ENCODE assay signal across 26 cellular contexts in genomic region chr17:3982113-3982512, GRCh38.
"Had no signal": no experiment of that assay in that cellular context is flagged by ENCODE, and none has a peak within 500 bp of the region (broad histone marks: within the 10 kb centered on the region; RNA-seq: fewer than 3 reads in every experiment).

No MANE protein-coding gene starts in this region.

- H3K9me3 Mint-ChIP-seq: activated CD4-positive, alpha-beta memory T cell treated with anti-CD3 and anti-CD28 coated beads for 36 hours; activated naive CD4-positive, alpha-beta T cell treated with anti-CD3 and anti-CD28 coated beads for 36 hours; activated T-cell treated with anti-CD3 and anti-CD28 coated beads, Interleukin-2, amount 50 U/mL, for 72 hours; immature natural killer cell; natural killer cell treated with Interleukin-12 subunit alpha and Interleukin-12 subunit beta and Interleukin-15 and Interleukin-18, amount 100 ng/mL, for 72 hours; stimulated activated naive CD8-positive, alpha-beta T cell treated with anti-CD3 and anti-CD28 coated beads, Interleukin-15, Interleukin-2, amounts not matched to agents 100 ng/mL and 50 ng/mL, for 24 hours had no signal

- H3K27ac ChIP-seq: dorsolateral prefrontal cortex, esophagus muscularis mucosa, hepatocyte, left ventricle myocardium inferior, neutrophil, pancreas, psoas muscle, thyroid gland had no signal

- H3K36me3 ChIP-seq: esophagus muscularis mucosa, left ventricle myocardium inferior, neutrophil, pancreas, thyroid gland had no signal

- H3K4me3 ChIP-seq: dorsolateral prefrontal cortex, esophagus muscularis mucosa, hepatocyte, left ventricle myocardium inferior, pancreas, psoas muscle, thyroid gland had no signal

- H3K9me3 ChIP-seq: neutrophil, pancreas, psoas muscle, thyroid gland had no signal

- H3K27me3 ChIP-seq: hepatocyte, pancreas, thyroid gland had no signal

- ATAC-seq: activated T-cell treated with anti-CD3 and anti-CD28 coated beads, Interleukin-2, amount 50 U/mL, for 72 hours; pancreas; psoas muscle; right cardiac atrium; T-helper 17 cell had no signal

- H3K27me3 Mint-ChIP-seq: natural killer cell treated with Interleukin-12 subunit alpha and Interleukin-12 subunit beta and Interleukin-15 and Interleukin-18, amount 100 ng/mL, for 72 hours; stimulated activated naive CD8-positive, alpha-beta T cell treated with anti-CD3 and anti-CD28 coated beads, Interleukin-15, Interleukin-2, amounts not matched to agents 100 ng/mL and 50 ng/mL, for 24 hours had no signal

- H3K36me3 Mint-ChIP-seq: activated CD4-positive, alpha-beta memory T cell treated with anti-CD3 and anti-CD28 coated beads for 36 hours; brain; immature natural killer cell; natural killer cell treated with Interleukin-12 subunit alpha and Interleukin-12 subunit beta and Interleukin-15 and Interleukin-18, amount 100 ng/mL, for 72 hours had no signal

- H3K27ac Mint-ChIP-seq: activated CD4-positive, alpha-beta memory T cell treated with anti-CD3 and anti-CD28 coated beads for 36 hours; activated naive CD4-positive, alpha-beta T cell treated with anti-CD3 and anti-CD28 coated beads for 36 hours; activated T-cell treated with anti-CD3 and anti-CD28 coated beads, Interleukin-2, amount 50 U/mL, for 72 hours; immature natural killer cell; natural killer cell treated with Interleukin-12 subunit alpha and Interleukin-12 subunit beta and Interleukin-15 and Interleukin-18, amount 100 ng/mL, for 72 hours; stimulated activated naive CD8-positive, alpha-beta T cell treated with anti-CD3 and anti-CD28 coated beads, Interleukin-15, Interleukin-2, amounts not matched to agents 100 ng/mL and 50 ng/mL, for 24 hours; T-helper 17 cell had no signal

- DNase-seq: activated CD4-positive, alpha-beta memory T cell treated with anti-CD3 and anti-CD28 coated beads for 36 hours; activated CD4-positive, alpha-beta T cell treated with anti-CD3 and anti-CD28 coated beads for 48 hours; activated CD4-positive, CD25-positive, alpha-beta regulatory T cell; activated effector memory CD4-positive, alpha-beta T cell treated with Interleukin-2 at 50 U/mL for 16 hours; activated naive CD4-positive, alpha-beta T cell treated with anti-CD3 and anti-CD28 coated beads for 36 hours; activated T-cell treated with anti-CD3 and anti-CD28 coated beads, Interleukin-2, amount 50 U/mL, for 72 hours; anterior cingulate cortex; caudate nucleus; glutamatergic neuron; immature natural killer cell; left ventricle myocardium inferior; stimulated activated CD4-positive, alpha-beta T cell treated with anti-CD3 and anti-CD28 coated beads, Interleukin-12 subunit alpha, Interleukin-12 subunit beta, amount 100 ng/mL, for 4 hours; stimulated activated CD4-positive, alpha-beta T cell treated with anti-CD3 and anti-CD28 coated beads, Interleukin-4, amount 100 ng/mL, for 4 hours; substantia nigra; T-helper 17 cell; thyroid gland had no signal

- H3K4me3 Mint-ChIP-seq: activated CD4-positive, alpha-beta memory T cell treated with anti-CD3 and anti-CD28 coated beads for 36 hours; activated naive CD4-positive, alpha-beta T cell treated with anti-CD3 and anti-CD28 coated beads for 36 hours; activated T-cell treated with anti-CD3 and anti-CD28 coated beads, Interleukin-2, amount 50 U/mL, for 72 hours; brain; immature natural killer cell; natural killer cell treated with Interleukin-12 subunit alpha and Interleukin-12 subunit beta and Interleukin-15 and Interleukin-18, amount 100 ng/mL, for 72 hours; stimulated activated naive CD8-positive, alpha-beta T cell treated with anti-CD3 and anti-CD28 coated beads, Interleukin-15, Interleukin-2, amounts not matched to agents 100 ng/mL and 50 ng/mL, for 24 hours; T-helper 17 cell had no signal
